ENCODE assay signal across 6 cellular contexts in the genomic region with DNA sequence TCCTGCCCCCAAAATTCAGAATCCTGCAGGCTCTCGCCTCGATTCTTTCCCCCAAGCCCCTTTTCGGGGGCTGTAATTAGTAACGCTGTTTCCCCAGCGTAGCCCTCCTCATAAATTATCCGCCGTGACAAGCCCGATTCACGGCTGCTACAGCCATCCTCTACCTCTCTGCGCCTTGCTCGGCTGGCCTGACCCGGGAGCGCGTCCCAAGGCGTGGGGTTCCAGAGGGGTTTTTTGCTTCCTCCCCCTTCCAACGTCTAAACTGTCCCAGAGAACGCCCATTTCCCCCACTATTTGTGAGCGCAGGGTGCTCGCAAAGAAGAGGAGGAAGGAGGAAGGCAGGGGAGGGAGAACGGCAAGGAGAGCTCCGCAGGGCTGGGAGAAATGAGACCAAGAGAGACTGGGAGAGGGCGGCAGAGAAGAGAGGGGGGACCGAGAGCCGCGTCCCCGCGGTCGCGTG. TPM values are rescaled to one million over a fixed set of nuclear protein-coding genes. Genes with fewer than 3 reads are reported as not detected.
DNase-seq lines count a peak whose midpoint lies in the region; TF ChIP-seq lines count a peak whose summit lies in the region.

No MANE protein-coding gene starts in this region.

- H3K27ac ChIP-seq in HEK293 (ENCODE audit: extremely low read depth, low read depth, low read length) = peak overlapping the region; percentile 98

- H3K27ac Mint-ChIP-seq in chondrocyte (ENCODE audit: unreplicated experiment) (no peak overlapping the region), nephron progenitor cell (peak overlapping the region; percentile 100)

- peaks cover 22% of the 10 kb centered on the region for H3K4me1 ChIP-seq in HEK293 (ENCODE audit: control insufficient read depth, insufficient read depth, low read length)

- H3K4me1 Mint-ChIP-seq in chondrocyte (ENCODE audit: low read depth) (peaks cover 10% of the 10 kb centered on the region), nephron progenitor cell (peaks cover 66% of the 10 kb centered on the region)

- H3K9me3 ChIP-seq in HEK293 (ENCODE audit: control insufficient read depth, insufficient read depth, low read depth, low read length) = no peaks in the 10 kb centered on the region

- peak overlapping the region; percentile 79 for H3K4me3 ChIP-seq in HEK293 (ENCODE audit: low read depth, low read length)

- DNase-seq in chondrocyte (ENCODE audit: low spot score) (no peak), nephron progenitor cell (no peak), HK-2 (ENCODE audit: unreplicated experiment) (no peak)
- DNase-seq in stimulated activated naive CD4-positive, alpha-beta T cell treated with Interleukin-2 at 50 U/mL for 16 hours (lab: John Stamatoyannopoulos, UW) = no peak
- no peak for DNase-seq in activated naive CD4-positive, alpha-beta T cell treated with Interleukin-2 at 50 U/mL for 16 hours

- TF ChIP-seq CTCF in HEK293 (tag by site-specific recombination; IDR thresholded peaks at IDR 0.05) (no peak), chondrocyte (IDR thresholded peaks at IDR 0.05) (no peak), nephron progenitor cell (IDR thresholded peaks at IDR 0.05) (no peak)

- H3K36me3 ChIP-seq in HEK293 (ENCODE audit: control insufficient read depth in 2 of 2, insufficient read depth in 1 of 2, low read length in 2 of 2) = peaks cover 0 to 65% of the 10 kb centered on the region in 2 experiments; a peak in 2 of 3 replicates

- POLR2A ChIA-PET in HEK293 (lab: Yijun Ruan, JAX) = interaction anchor here (0.6 to 1.6 kb wide), 8 partner anchors 12 to 1280 kb away, joined by 3 to 9 read pairs (median 4); partner anchors contain the start of genes HOXA4 and HOXA9

- H3K27me3 Mint-ChIP-seq in chondrocyte (ENCODE audit: low read depth) = peaks cover 86% of the 10 kb centered on the region
- H3K27me3 Mint-ChIP-seq in nephron progenitor cell (ENCODE audit: low read depth, poor library complexity) = peaks cover 21% of the 10 kb centered on the region

- CTCF ChIA-PET in HEK293 (lab: Yijun Ruan, JAX) = interaction anchor here (0.7 to 4.4 kb wide), 17 partner anchors 11 to 460 kb away, joined by 3 to 34 read pairs (median 6); partner anchors contain the start of genes HOXA1 and HOXA7

- peak overlapping the region; percentile 51 for H3K4me3 Mint-ChIP-seq in chondrocyte (ENCODE audit: unreplicated experiment)
- H3K4me3 Mint-ChIP-seq in nephron progenitor cell = peak overlapping the region; percentile 97

- H3K36me3 Mint-ChIP-seq in chondrocyte (ENCODE audit: low read depth) = peaks cover 3% of the 10 kb centered on the region
- H3K36me3 Mint-ChIP-seq in nephron progenitor cell (ENCODE audit: low read depth) = peaks cover 91% of the 10 kb centered on the region

- H3K9me3 Mint-ChIP-seq in chondrocyte (ENCODE audit: low read depth) (peaks cover 2% of the 10 kb centered on the region), nephron progenitor cell (no peaks in the 10 kb centered on the region)

TF ChIP-seq in HEK293, 187 proteins besides CTCF, POLR2A, EP300 and RAD21:
- TF ChIP-seq ZNF266 (tag by site-specific recombination; IDR thresholded peaks at IDR 0.05; ENCODE audit: low read depth) = peak; percentile 75; the same call in 1 of the 2 replicates
- TF ChIP-seq ZNF292 (tag by site-specific recombination; IDR thresholded peaks at IDR 0.05; ENCODE audit: borderline replicate concordance, low read depth) = no peak
- no peak for TF ChIP-seq EGR2 (tag by site-specific recombination; IDR thresholded peaks at IDR 0.05; ENCODE audit: low read depth)
- no peak for TF ChIP-seq ZNF335 (tag by site-specific recombination; conservative IDR thresholded peaks at IDR 0.05)
- TF ChIP-seq ZNF341 (tag by site-specific recombination; IDR thresholded peaks at IDR 0.05; ENCODE audit: low read depth) = peak; percentile 41; the same call in 1 of the 2 replicates
- no peak for TF ChIP-seq ZNF549 (tag by site-specific recombination; IDR thresholded peaks at IDR 0.05)
- no peak for TF ChIP-seq ZNF596 (tag by site-specific recombination; IDR thresholded peaks at IDR 0.05)
- TF ChIP-seq ZNF560 (tag by site-specific recombination; IDR thresholded peaks at IDR 0.05; ENCODE audit: borderline replicate concordance) = no peak
- TF ChIP-seq SP2 (tag by site-specific recombination; IDR thresholded peaks at IDR 0.05) = peak; percentile 29; the same call in 1 of the 2 replicates
- TF ChIP-seq ZNF513 (tag by site-specific recombination; IDR thresholded peaks at IDR 0.05) = peak; percentile 78

RNA-seq across cellular contexts. Expression of gene HOXA5, which starts 0.9 kb away (rescaled TPM):
- not detected in 3 replicates for total RNA-seq in chondrocyte

RNA-seq across cellular contexts. Expression of gene HOXA6, which starts 5.0 kb away (rescaled TPM):
- total RNA-seq in chondrocyte = not detected in 3 replicates

RNA-seq across cellular contexts. Expression of gene HOXA3, which starts 9.8 kb away (rescaled TPM):
- 9.3 to 12.1 TPM in 2 of 3 replicates, not detected in the other for total RNA-seq in chondrocyte

RNA-seq across cellular contexts. Expression of gene HOXA4, which starts 12.0 kb away (rescaled TPM):
- 0.30 TPM in 1 of 3 replicates, not detected in the others for total RNA-seq in chondrocyte

RNA-seq across cellular contexts. Expression of gene HOXA7, which starts 13.9 kb away (rescaled TPM):
- total RNA-seq in chondrocyte = not detected in 3 replicates
